In genomic region chr12:47080725-47081502, GRCh38 we compare ENCODE assay signal across 8 cellular contexts. TPM values are rescaled to one million over a fixed set of nuclear protein-coding genes. Genes with fewer than 3 reads are reported as not detected.
DNase-seq lines count a peak whose midpoint lies in the region; ATAC-seq, FAIRE-seq and TF ChIP-seq lines count a peak whose summit lies in the region.

No MANE protein-coding gene starts in this region.

- no peaks in the 10 kb centered on the region for H3K27me3 ChIP-seq in Peyer's patch

- H3K36me3 ChIP-seq in Peyer's patch = no peaks in the 10 kb centered on the region

- H3K27ac ChIP-seq in Peyer's patch = peak overlapping the region; percentile 75 to 92 (median 88)

- intact Hi-C loops in Right ventricle myocardium inferior (cut with DNase I) (loop anchor here (5.0 kb wide), 1 partner anchor 226 kb away; no protein-coding TSS in a partner anchor), posterior vena cava (cut with DNase I) (no loop called here)

- no peak for TF ChIP-seq POLR2A in Peyer's patch (IDR thresholded peaks at IDR 0.05)

- no peaks in the 10 kb centered on the region for H3K9me3 ChIP-seq in Peyer's patch

- peak; percentile 49 for ATAC-seq in Right ventricle myocardium inferior
- no peak for ATAC-seq in GM21526 (IDR thresholded peaks at IDR 0.05; ENCODE audit: low FRiP score, unreplicated experiment)
- ATAC-seq in GM21381 (IDR thresholded peaks at IDR 0.05; ENCODE audit: unreplicated experiment) = no peak

- DNase-seq in GM19239 (ENCODE audit: insufficient read length, low spot score) (peak; percentile 20), Peyer's patch (peak; percentile 58 to 83 (median 83)), Right ventricle myocardium inferior (ENCODE audit: missing footprints) (peak; percentile 91), posterior vena cava (ENCODE audit: low spot score) (peak; percentile 92), frontal cortex (ENCODE audit: low spot score in 2 of 2) (no peak)
- DNase-seq in activated naive CD4-positive, alpha-beta T cell treated with Interleukin-2 at 50 U/mL for 16 hours = peak; percentile 52

- H3K4me1 ChIP-seq in Peyer's patch = peaks cover 0 to 12% (median 2%) of the 10 kb centered on the region in 4 donors

- FAIRE-seq in GM19239 (lab: Jason Lieb, UNC) = no peak
- no peak for FAIRE-seq in frontal cortex (lab: Jason Lieb, UNC)

- TF ChIP-seq CTCF in Peyer's patch (IDR thresholded peaks at IDR 0.05) = no peak

- H3K4me3 ChIP-seq in Peyer's patch = peak overlapping the region; percentile 59 to 85 (median 81)

RNA-seq across cellular contexts. Expression of gene AMIGO2, which starts 1.2 kb away (rescaled TPM):
- total RNA-seq in Peyer's patch (1 to 10 TPM; 1.6 to 7.4 (median 3.1) TPM), Right ventricle myocardium inferior (2.7 TPM), posterior vena cava (10 to 100 TPM; 19.7 to 38.1 TPM), frontal cortex (21.2 TPM)

RNA-seq across cellular contexts. Expression of gene PCED1B, which starts 1.5 kb away (rescaled TPM):
- total RNA-seq in Peyer's patch (10 to 100 TPM in 1 of 4 donors, 1 to 10 TPM in 2, not detected in 1; 1.9 to 11.6 (median 2.3) TPM), Right ventricle myocardium inferior (0.89 TPM), posterior vena cava (1 to 10 TPM; 5.7 to 7.2 TPM), frontal cortex (0.41 TPM)

Comparison
In these comparisons a context has a peak if more than half of its experiments do, and no peak if none do; other contexts are left out.
1. DNase-seq: peak in GM19239 (single experiment), Peyer's patch (3 of 3), activated naive CD4-positive, alpha-beta T cell treated with Interleukin-2 at 50 U/mL for 16 hours (single experiment), Right ventricle myocardium inferior (single experiment) and posterior vena cava (single experiment); none in frontal cortex (0 of 2).